In the genomic region with DNA sequence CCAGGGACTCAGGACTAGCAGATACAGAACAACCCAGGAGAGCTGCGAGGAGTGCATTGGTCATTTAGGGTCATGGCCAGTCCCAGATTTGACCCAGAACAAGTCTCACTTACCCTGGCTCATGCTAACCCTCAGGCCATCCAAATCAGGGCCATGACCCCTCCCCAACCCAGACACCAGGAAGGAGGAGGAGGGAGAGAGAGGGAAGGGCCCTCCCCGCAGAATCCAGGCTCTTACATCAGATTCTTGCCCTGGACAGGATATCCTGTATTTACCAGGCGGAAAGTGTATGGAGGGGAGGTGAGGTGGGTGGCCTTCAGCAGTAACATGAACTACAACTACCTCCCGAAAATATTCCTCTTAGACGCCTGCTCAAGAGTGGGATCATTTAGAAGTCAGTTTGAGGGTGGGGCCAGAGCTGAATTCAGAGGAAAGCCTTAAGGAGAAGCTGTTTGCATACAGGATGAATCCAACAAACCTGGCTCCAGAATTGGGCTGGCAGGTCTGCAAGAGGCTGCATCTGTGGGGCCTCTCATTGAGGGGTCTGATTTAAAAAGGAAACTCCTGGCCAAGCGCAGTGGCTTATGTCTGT, we compare ENCODE assay signal across 10 cellular contexts. TPM values are rescaled to one million over a fixed set of nuclear protein-coding genes. Genes with fewer than 3 reads are reported as not detected.
A peak's percentile ranks its signal among the peaks of the same experiment; 100 is the strongest.
DNase-seq lines count a peak whose midpoint lies in the region; ATAC-seq and TF ChIP-seq lines count a peak whose summit lies in the region.
"Had no signal": no experiment of that assay in that cellular context is flagged by ENCODE, and none has a peak within 500 bp of the region (broad histone marks: within the 10 kb centered on the region; RNA-seq: fewer than 3 reads in every experiment).

No MANE protein-coding gene starts in this region.

- POLR2A ChIA-PET in activated CD4-positive, alpha-beta T cell treated with anti-CD3 and anti-CD28 coated beads, Interleukin-2, amount 10 ng/mL, durations not matched to agents 7 days and 5 days (lab: Charles Lee) = no interaction called here

- H3K9me3 Mint-ChIP-seq in activated CD4-positive, alpha-beta T cell treated with anti-CD3 and anti-CD28 coated beads, Interleukin-2, amount 10 ng/mL, durations not matched to agents 7 days and 5 days = no peaks in the 10 kb centered on the region
- no peaks in the 10 kb centered on the region for H3K9me3 Mint-ChIP-seq in activated T-helper 2 cell treated with anti-CD3 and anti-CD28 coated beads, Interferon-gamma antibody, Interleukin-2, Interleukin-4, amounts not matched to agents 10 μg/mL and 5 μg/mL and 100 μg/mL, durations not matched to agents 14 hours and 24 hours and 36 hours
- no peaks in the 10 kb centered on the region for H3K9me3 Mint-ChIP-seq in immature natural killer cell

- peaks cover 3% of the 10 kb centered on the region for H3K36me3 Mint-ChIP-seq in activated CD4-positive, alpha-beta T cell treated with anti-CD3 and anti-CD28 coated beads, Interleukin-2, amount 10 ng/mL, durations not matched to agents 7 days and 5 days (ENCODE audit: low read depth)
- H3K36me3 Mint-ChIP-seq in activated T-helper 2 cell treated with anti-CD3 and anti-CD28 coated beads, Interferon-gamma antibody, Interleukin-2, Interleukin-4, amounts not matched to agents 10 μg/mL and 5 μg/mL and 100 μg/mL, durations not matched to agents 14 hours and 24 hours and 36 hours (ENCODE audit: low read depth) = peaks cover 3% of the 10 kb centered on the region
- H3K36me3 Mint-ChIP-seq in immature natural killer cell = no peaks in the 10 kb centered on the region

- WGBS in suprapubic skin = 54% methylated on average over 6 of the region's 6 CpGs

- no peak for DNase-seq in activated CD4-positive, alpha-beta T cell treated with anti-CD3 and anti-CD28 coated beads, Interleukin-2, amount 10 ng/mL, durations not matched to agents 7 days and 5 days
- no peak for DNase-seq in activated CD4-positive, alpha-beta T cell treated with anti-CD3 and anti-CD28 coated beads for 4 hours
- no peak for DNase-seq in activated T-helper 2 cell treated with anti-CD3 and anti-CD28 coated beads, Interferon-gamma antibody, Interleukin-2, Interleukin-4, amounts not matched to agents 10 μg/mL and 5 μg/mL and 100 μg/mL, durations not matched to agents 14 hours and 24 hours and 36 hours (ENCODE audit: low spot score)
- DNase-seq in immature natural killer cell (no peak), suprapubic skin (ENCODE audit: low spot score in 2 of 2) (no peak), HK-2 (ENCODE audit: unreplicated experiment) (no peak), NCI-H2171 treated with DMSO at 0.1 percent for 48 hours (lab: John Stamatoyannopoulos, UW) (no peak)
- DNase-seq: NCI-H526 treated with DMSO at 0.1 percent for 48 hours had no signal

- H3K36me3 ChIP-seq in suprapubic skin = peaks cover 26% of the 10 kb centered on the region

- peak overlapping the region; percentile 66 for H3K4me3 Mint-ChIP-seq in activated CD4-positive, alpha-beta T cell treated with anti-CD3 and anti-CD28 coated beads, Interleukin-2, amount 10 ng/mL, durations not matched to agents 7 days and 5 days
- H3K4me3 Mint-ChIP-seq in activated T-helper 2 cell treated with anti-CD3 and anti-CD28 coated beads, Interferon-gamma antibody, Interleukin-2, Interleukin-4, amounts not matched to agents 10 μg/mL and 5 μg/mL and 100 μg/mL, durations not matched to agents 14 hours and 24 hours and 36 hours (ENCODE audit: low read depth) = peak overlapping the region; percentile 52
- peak overlapping the region; percentile 23 to 87 (median 61) for H3K4me3 Mint-ChIP-seq in immature natural killer cell

- H3K27me3 ChIP-seq in suprapubic skin = no peaks in the 10 kb centered on the region

- TF ChIP-seq EP300 in suprapubic skin (IDR thresholded peaks at IDR 0.05) = no peak

- H3K27ac ChIP-seq in suprapubic skin = peak overlapping the region; percentile 91
- H3K27ac ChIP-seq: C4-2B had no signal

- TF ChIP-seq CTCF in suprapubic skin (IDR thresholded peaks at IDR 0.05) = no peak

- intact Hi-C loops in activated T-helper 2 cell treated with anti-CD3 and anti-CD28 coated beads, Interferon-gamma antibody, Interleukin-2, Interleukin-4, amounts not matched to agents 10 μg/mL and 5 μg/mL and 100 μg/mL, durations not matched to agents 14 hours and 24 hours and 36 hours (cut with micrococcal nuclease) = loop anchor here (5.0 kb wide), 3 partner anchors 152 to 462 kb away; partner anchors contain the start of genes DHX8 and NBR1

- H3K4me3 ChIP-seq in suprapubic skin = peak overlapping the region; percentile 95

- no peak for ATAC-seq in GM21717 (IDR thresholded peaks at IDR 0.05; ENCODE audit: unreplicated experiment)

- H3K27ac Mint-ChIP-seq in activated CD4-positive, alpha-beta T cell treated with anti-CD3 and anti-CD28 coated beads, Interleukin-2, amount 10 ng/mL, durations not matched to agents 7 days and 5 days = no peak overlapping the region
- no peak overlapping the region for H3K27ac Mint-ChIP-seq in activated T-helper 2 cell treated with anti-CD3 and anti-CD28 coated beads, Interferon-gamma antibody, Interleukin-2, Interleukin-4, amounts not matched to agents 10 μg/mL and 5 μg/mL and 100 μg/mL, durations not matched to agents 14 hours and 24 hours and 36 hours
- peak overlapping the region in 1 of 6 donors; percentile 22 for H3K27ac Mint-ChIP-seq in immature natural killer cell

- no peaks in the 10 kb centered on the region for H3K9me3 ChIP-seq in suprapubic skin

- no peak for TF ChIP-seq POLR2A in suprapubic skin (IDR thresholded peaks at IDR 0.05)

- peaks cover 67% of the 10 kb centered on the region for H3K4me1 ChIP-seq in suprapubic skin

- H3K27me3 Mint-ChIP-seq in activated CD4-positive, alpha-beta T cell treated with anti-CD3 and anti-CD28 coated beads, Interleukin-2, amount 10 ng/mL, durations not matched to agents 7 days and 5 days = peaks cover 10% of the 10 kb centered on the region
- H3K27me3 Mint-ChIP-seq in activated T-helper 2 cell treated with anti-CD3 and anti-CD28 coated beads, Interferon-gamma antibody, Interleukin-2, Interleukin-4, amounts not matched to agents 10 μg/mL and 5 μg/mL and 100 μg/mL, durations not matched to agents 14 hours and 24 hours and 36 hours (ENCODE audit: low read depth) = peaks cover 7% of the 10 kb centered on the region
- peaks cover 5 to 10% (median 6%) of the 10 kb centered on the region in 3 donors for H3K27me3 Mint-ChIP-seq in immature natural killer cell (ENCODE audit: low read depth in 3 of 3)

- peaks cover 40% of the 10 kb centered on the region for H3K4me1 Mint-ChIP-seq in activated CD4-positive, alpha-beta T cell treated with anti-CD3 and anti-CD28 coated beads, Interleukin-2, amount 10 ng/mL, durations not matched to agents 7 days and 5 days
- peaks cover 26% of the 10 kb centered on the region for H3K4me1 Mint-ChIP-seq in activated T-helper 2 cell treated with anti-CD3 and anti-CD28 coated beads, Interferon-gamma antibody, Interleukin-2, Interleukin-4, amounts not matched to agents 10 μg/mL and 5 μg/mL and 100 μg/mL, durations not matched to agents 14 hours and 24 hours and 36 hours (ENCODE audit: low read depth)
- H3K4me1 Mint-ChIP-seq in immature natural killer cell = peaks cover 23 to 34% of the 10 kb centered on the region in 2 donors

- CTCF ChIA-PET in activated CD4-positive, alpha-beta T cell treated with anti-CD3 and anti-CD28 coated beads, Interleukin-2, amount 10 ng/mL, durations not matched to agents 7 days and 5 days (lab: Charles Lee) = interaction anchor here (1.5 kb wide), 1 partner anchor 11 kb away, joined by 5 read pairs; no protein-coding TSS in a partner anchor

RNA-seq across cellular contexts. Expression of gene VAT1, which starts 2.1 kb away (rescaled TPM):
- total RNA-seq in activated CD4-positive, alpha-beta T cell treated with anti-CD3 and anti-CD28 coated beads, Interleukin-2, amount 10 ng/mL, durations not matched to agents 7 days and 5 days = 10 to 100 TPM; 10.2 to 12.8 TPM
- total RNA-seq in activated T-helper 2 cell treated with anti-CD3 and anti-CD28 coated beads, Interferon-gamma antibody, Interleukin-2, Interleukin-4, amounts not matched to agents 10 μg/mL and 5 μg/mL and 100 μg/mL, durations not matched to agents 14 hours and 24 hours and 36 hours = 18.6 and 21.7 TPM in 2 replicates
- 10 to 100 TPM; 33.7 to 56.3 (median 34.5) TPM for polyA plus RNA-seq in immature natural killer cell
- total RNA-seq in suprapubic skin = 100 to 1,000 TPM; 125 to 234 (median 188) TPM

RNA-seq across cellular contexts. Expression of gene RND2, which starts 4.9 kb away (rescaled TPM):
- under 1 TPM in 1 of 2 experiments, not detected in 1; 0.05 TPM for total RNA-seq in activated CD4-positive, alpha-beta T cell treated with anti-CD3 and anti-CD28 coated beads, Interleukin-2, amount 10 ng/mL, durations not matched to agents 7 days and 5 days
- 0.05 TPM in 1 of 2 replicates, not detected in the other for total RNA-seq in activated T-helper 2 cell treated with anti-CD3 and anti-CD28 coated beads, Interferon-gamma antibody, Interleukin-2, Interleukin-4, amounts not matched to agents 10 μg/mL and 5 μg/mL and 100 μg/mL, durations not matched to agents 14 hours and 24 hours and 36 hours
- polyA plus RNA-seq in immature natural killer cell = not detected
- 1 to 10 TPM in 3 of 4 donors, under 1 TPM in 1; 0.79 to 2.1 (median 1.8) TPM for total RNA-seq in suprapubic skin

RNA-seq across cellular contexts. Expression of gene IFI35, which starts 13.5 kb away (rescaled TPM):
- 100 to 1,000 TPM; 125 to 137 TPM for total RNA-seq in activated CD4-positive, alpha-beta T cell treated with anti-CD3 and anti-CD28 coated beads, Interleukin-2, amount 10 ng/mL, durations not matched to agents 7 days and 5 days
- 49.1 and 51.2 TPM in 2 replicates for total RNA-seq in activated T-helper 2 cell treated with anti-CD3 and anti-CD28 coated beads, Interferon-gamma antibody, Interleukin-2, Interleukin-4, amounts not matched to agents 10 μg/mL and 5 μg/mL and 100 μg/mL, durations not matched to agents 14 hours and 24 hours and 36 hours
- polyA plus RNA-seq in immature natural killer cell = 100 to 1,000 TPM; 127 to 130 (median 129) TPM
- 10 to 100 TPM in 3 of 4 donors, 1 to 10 TPM in 1; 9.0 to 18.0 (median 13.7) TPM for total RNA-seq in suprapubic skin

RNA-seq across cellular contexts. Expression of gene RPL27, which starts 21.9 kb away (rescaled TPM):
- 1,000 to 10,000 TPM; 1,014 to 1,124 TPM for total RNA-seq in activated CD4-positive, alpha-beta T cell treated with anti-CD3 and anti-CD28 coated beads, Interleukin-2, amount 10 ng/mL, durations not matched to agents 7 days and 5 days
- 1,137 and 1,172 TPM in 2 replicates for total RNA-seq in activated T-helper 2 cell treated with anti-CD3 and anti-CD28 coated beads, Interferon-gamma antibody, Interleukin-2, Interleukin-4, amounts not matched to agents 10 μg/mL and 5 μg/mL and 100 μg/mL, durations not matched to agents 14 hours and 24 hours and 36 hours
- 1,000 to 10,000 TPM in 2 of 3 donors, 100 to 1,000 TPM in 1; 807 to 2,182 (median 1,177) TPM for polyA plus RNA-seq in immature natural killer cell
- 1,000 to 10,000 TPM in 3 of 4 donors, 100 to 1,000 TPM in 1; 968 to 1,986 (median 1,251) TPM for total RNA-seq in suprapubic skin

RNA-seq across cellular contexts. Expression of gene RUNDC1, which starts 39.8 kb away (rescaled TPM):
- 10 to 100 TPM; 13.0 to 14.0 TPM for total RNA-seq in activated CD4-positive, alpha-beta T cell treated with anti-CD3 and anti-CD28 coated beads, Interleukin-2, amount 10 ng/mL, durations not matched to agents 7 days and 5 days
- 18.7 and 19.9 TPM in 2 replicates for total RNA-seq in activated T-helper 2 cell treated with anti-CD3 and anti-CD28 coated beads, Interferon-gamma antibody, Interleukin-2, Interleukin-4, amounts not matched to agents 10 μg/mL and 5 μg/mL and 100 μg/mL, durations not matched to agents 14 hours and 24 hours and 36 hours
- 10 to 100 TPM; 10.2 to 16.5 (median 13.0) TPM for polyA plus RNA-seq in immature natural killer cell
- total RNA-seq in suprapubic skin = 10 to 100 TPM; 13.9 to 18.9 (median 16.2) TPM
